In genomic region chr4:153248641-153249198, GRCh38 we compare ENCODE assay signal across 8 cellular contexts. TPM values are rescaled to one million over a fixed set of nuclear protein-coding genes. Genes with fewer than 3 reads are reported as not detected.
A peak's percentile ranks its signal among the peaks of the same experiment; 100 is the strongest.
DNase-seq lines count a peak whose midpoint lies in the region; ATAC-seq and TF ChIP-seq lines count a peak whose summit lies in the region.

No MANE protein-coding gene starts in this region.

- intact Hi-C loops in activated CD8-positive, alpha-beta T cell treated with anti-CD3 and anti-CD28 coated beads for 36 hours (cut with micrococcal nuclease): no loop called here
- intact Hi-C loops in left ventricle myocardium superior (cut with micrococcal nuclease): no loop called here

- peak overlapping the region; percentile 87 for H3K4me2 ChIP-seq in smooth muscle cell

- peaks cover 20% of the 10 kb centered on the region for H3K79me2 ChIP-seq in smooth muscle cell (ENCODE audit: low read depth)

- H3K27ac ChIP-seq in smooth muscle cell (ENCODE audit: low read depth): peak overlapping the region; percentile 80

- H2AFZ ChIP-seq in smooth muscle cell (ENCODE audit: low read depth): peak overlapping the region; percentile 80

- CTCF ChIA-PET in activated CD8-positive, alpha-beta T cell treated with anti-CD3 and anti-CD28 coated beads for 36 hours (lab: Charles Lee): interaction anchor here (0.6 to 3.0 kb wide), 3 partner anchors 89 to 395 kb away, joined by 3 to 8 read pairs (median 3); no protein-coding TSS in a partner anchor

- H3K36me3 Mint-ChIP-seq in activated CD8-positive, alpha-beta T cell treated with anti-CD3 and anti-CD28 coated beads for 36 hours (ENCODE audit: low read depth): no peaks in the 10 kb centered on the region

- H3K27me3 ChIP-seq in smooth muscle cell (ENCODE audit: low read depth): no peaks in the 10 kb centered on the region

- H3K4me1 ChIP-seq in smooth muscle cell (ENCODE audit: low read depth): peaks cover 16% of the 10 kb centered on the region

- H3K9ac ChIP-seq in smooth muscle cell (ENCODE audit: low read depth): peak overlapping the region; percentile 58

- peak overlapping the region; percentile 69 for H3K27ac Mint-ChIP-seq in activated CD8-positive, alpha-beta T cell treated with anti-CD3 and anti-CD28 coated beads for 36 hours

- H3K4me1 Mint-ChIP-seq in activated CD8-positive, alpha-beta T cell treated with anti-CD3 and anti-CD28 coated beads for 36 hours (ENCODE audit: low read depth): peaks cover 10% of the 10 kb centered on the region

- WGBS in smooth muscle cell (ENCODE audit: low lambda C conversion rate): 21% methylated on average over 14 of the region's 14 CpGs

- no peaks in the 10 kb centered on the region for H3K9me3 ChIP-seq in smooth muscle cell (replicated peaks; ENCODE audit: low read depth)

- no peaks in the 10 kb centered on the region for H3K27me3 Mint-ChIP-seq in activated CD8-positive, alpha-beta T cell treated with anti-CD3 and anti-CD28 coated beads for 36 hours

- no peak for DNase-seq in activated CD8-positive, alpha-beta T cell treated with anti-CD3 and anti-CD28 coated beads for 36 hours
- peak; percentile 30 for DNase-seq in left ventricle myocardium superior
- DNase-seq in smooth muscle cell (lab: John Stamatoyannopoulos, UW; ENCODE audit: unreplicated experiment): peak; percentile 64
- DNase-seq in stimulated activated naive CD4-positive, alpha-beta T cell (lab: John Stamatoyannopoulos, UW): no peak
- DNase-seq in GDM1 (lab: John Stamatoyannopoulos, UW): no peak
- DNase-seq in NCI-H446 (lab: John Stamatoyannopoulos, UW): no peak

- H3K36me3 ChIP-seq in smooth muscle cell (ENCODE audit: low read depth): no peaks in the 10 kb centered on the region

- H3K9me3 Mint-ChIP-seq in activated CD8-positive, alpha-beta T cell treated with anti-CD3 and anti-CD28 coated beads for 36 hours: no peaks in the 10 kb centered on the region

- POLR2A ChIA-PET in activated CD8-positive, alpha-beta T cell treated with anti-CD3 and anti-CD28 coated beads for 36 hours (lab: Charles Lee): interaction anchor here (0.6 to 2.1 kb wide), 5 partner anchors 10 to 121 kb away, joined by 3 to 6 read pairs (median 3); no protein-coding TSS in a partner anchor

- no peaks in the 10 kb centered on the region for H3F3A ChIP-seq in smooth muscle cell (ENCODE audit: low read depth)

- H3K4me3 Mint-ChIP-seq in activated CD8-positive, alpha-beta T cell treated with anti-CD3 and anti-CD28 coated beads for 36 hours: peak overlapping the region; percentile 80

- no peak for TF ChIP-seq CTCF in activated CD8-positive, alpha-beta T cell treated with anti-CD3 and anti-CD28 coated beads for 36 hours (IDR thresholded peaks at IDR 0.05)
- no peak for TF ChIP-seq CTCF in smooth muscle cell (IDR thresholded peaks at IDR 0.05; ENCODE audit: borderline replicate concordance, insufficient read depth, poor library complexity, severe bottlenecking)

- H4K20me1 ChIP-seq in smooth muscle cell (ENCODE audit: low read depth): peaks cover 18% of the 10 kb centered on the region

- peak overlapping the region; percentile 68 for H3K4me3 ChIP-seq in smooth muscle cell

- ATAC-seq in GM18517 (IDR thresholded peaks at IDR 0.05; ENCODE audit: unreplicated experiment): peak; percentile 13
- peak; percentile 6 for ATAC-seq in HG03571 (IDR thresholded peaks at IDR 0.05; ENCODE audit: unreplicated experiment)
- no peak for ATAC-seq in activated CD8-positive, alpha-beta T cell treated with anti-CD3 and anti-CD28 coated beads for 36 hours
- ATAC-seq in left ventricle myocardium superior: peak; percentile 40

RNA-seq across cellular contexts. Expression of gene TRIM2, which starts 44.5 kb away (rescaled TPM):
- 1 to 10 TPM in 1 of 2 experiments, under 1 TPM in 1; 0.63 to 1.4 TPM for total RNA-seq in activated CD8-positive, alpha-beta T cell treated with anti-CD3 and anti-CD28 coated beads for 36 hours
- total RNA-seq in left ventricle myocardium superior (18.6 TPM), smooth muscle cell (29.4 and 33.4 TPM in 2 replicates)
- polyA plus RNA-seq in smooth muscle cell: 8.0 and 9.1 TPM in 2 replicates

Comparison
In these comparisons a context has a peak if more than half of its experiments do, and no peak if none do; other contexts are left out.
1. DNase-seq: peak in left ventricle myocardium superior (single experiment) and smooth muscle cell (single experiment); none in activated CD8-positive, alpha-beta T cell treated with anti-CD3 and anti-CD28 coated beads for 36 hours (single experiment), stimulated activated naive CD4-positive, alpha-beta T cell (0 of 6), GDM1 (single experiment) and NCI-H446 (0 of 2).